ENCODE assay signal across 8 cellular contexts in genomic region chr1:56644941-56645662, GRCh38. TPM values are rescaled to one million over a fixed set of nuclear protein-coding genes. Genes with fewer than 3 reads are reported as not detected.
DNase-seq lines count a peak whose midpoint lies in the region; ATAC-seq and TF ChIP-seq lines count a peak whose summit lies in the region.

Gene PRKAA2, plus strand, starts transcription at chr1:56645314. Its CDS starts 74 bp downstream, at chr1:56645388.

- intact Hi-C loops in colonic mucosa (cut with DNase I): no loop called here

- DNase-seq in NCI-H748 treated with DMSO at 0.1 percent for 48 hours (lab: John Stamatoyannopoulos, UW): peak; percentile 33
- DNase-seq in colonic mucosa: peak; percentile 34
- DNase-seq in left lobe of liver (ENCODE audit: low spot score): peak; percentile 48
- no peak for DNase-seq in DMS153 treated with DMSO at 0.1 percent for 48 hours (lab: John Stamatoyannopoulos, UW; ENCODE audit: unreplicated experiment)
- no peak for DNase-seq in HUDEP-2 (lab: John Stamatoyannopoulos, UW; ENCODE audit: unreplicated experiment in 76 of 76)

- H3K4me3 ChIP-seq in BLaER1 (peak within 1 kb of the TSS; percentile 78), colonic mucosa (peak within 1 kb of the TSS; percentile 54)

- H3K4me1 Mint-ChIP-seq in stimulated activated naive CD8-positive, alpha-beta T cell treated with anti-CD3 and anti-CD28 coated beads, Interleukin-15, Interleukin-2, amounts not matched to agents 100 ng/mL and 50 ng/mL, for 24 hours (ENCODE audit: low read depth): peaks cover 10% of the 10 kb centered on the region

- H3K4me1 ChIP-seq in BLaER1 (peaks cover 15% of the 10 kb centered on the region), colonic mucosa (no peaks in the 10 kb centered on the region)

- H4K20me1 ChIP-seq in BLaER1: no peaks in the 10 kb centered on the region

- no peak for TF ChIP-seq CTCF in colonic mucosa (IDR thresholded peaks at IDR 0.05)

- ATAC-seq in GM19438 (IDR thresholded peaks at IDR 0.05; ENCODE audit: low read depth, unreplicated experiment): peak; percentile 62
- peak; percentile 85 for ATAC-seq in left lobe of liver

- no peaks in the 10 kb centered on the region for H3K9me3 Mint-ChIP-seq in stimulated activated naive CD8-positive, alpha-beta T cell treated with anti-CD3 and anti-CD28 coated beads, Interleukin-15, Interleukin-2, amounts not matched to agents 100 ng/mL and 50 ng/mL, for 24 hours

- peak within 1 kb of the TSS; percentile 57 for H3K4me3 Mint-ChIP-seq in stimulated activated naive CD8-positive, alpha-beta T cell treated with anti-CD3 and anti-CD28 coated beads, Interleukin-15, Interleukin-2, amounts not matched to agents 100 ng/mL and 50 ng/mL, for 24 hours

- H3K27me3 ChIP-seq in BLaER1 (peaks cover 30% of the 10 kb centered on the region), colonic mucosa (no peaks in the 10 kb centered on the region)

- H3K9me3 ChIP-seq in BLaER1 (no peaks in the 10 kb centered on the region), colonic mucosa (no peaks in the 10 kb centered on the region)

- H3K27ac Mint-ChIP-seq in stimulated activated naive CD8-positive, alpha-beta T cell treated with anti-CD3 and anti-CD28 coated beads, Interleukin-15, Interleukin-2, amounts not matched to agents 100 ng/mL and 50 ng/mL, for 24 hours: no peak within 1 kb of the TSS

- H3K27ac ChIP-seq in BLaER1 (0 out of 2 replicates have a peak within 1 kb of the TSS, but pooled peaks have one; percentile 52), colonic mucosa (peak within 1 kb of the TSS; percentile 56)

- H3K36me3 ChIP-seq in BLaER1 (no peaks in the 10 kb centered on the region), colonic mucosa (no peaks in the 10 kb centered on the region)

- H3K9ac ChIP-seq in BLaER1 (peak within 1 kb of the TSS; percentile 69), colonic mucosa (ENCODE audit: low read depth in 2 of 2, low read length in 2 of 2) (peak within 1 kb of the TSS in 1 of 2 donors; percentile 39)

- H3K36me3 Mint-ChIP-seq in stimulated activated naive CD8-positive, alpha-beta T cell treated with anti-CD3 and anti-CD28 coated beads, Interleukin-15, Interleukin-2, amounts not matched to agents 100 ng/mL and 50 ng/mL, for 24 hours (ENCODE audit: low read depth): peaks cover 3% of the 10 kb centered on the region

- H3K4me2 ChIP-seq in BLaER1: peak within 1 kb of the TSS; percentile 93

- H3K27me3 Mint-ChIP-seq in stimulated activated naive CD8-positive, alpha-beta T cell treated with anti-CD3 and anti-CD28 coated beads, Interleukin-15, Interleukin-2, amounts not matched to agents 100 ng/mL and 50 ng/mL, for 24 hours: peaks cover 69% of the 10 kb centered on the region

RNA-seq across cellular contexts. Expression of gene PRKAA2, which starts in this region (rescaled TPM):
- total RNA-seq in colonic mucosa: 1 to 10 TPM; 1.6 to 6.8 TPM
- total RNA-seq in left lobe of liver: 0.40 TPM

Comparison
In these comparisons a context has a peak if more than half of its experiments do, and no peak if none do; other contexts are left out.
1. Peak in DNase-seq and ATAC-seq in left lobe of liver; RNA of the gene not detected or under 1 TPM.
2. DNase-seq: peak in NCI-H748 treated with DMSO at 0.1 percent for 48 hours (single experiment) and colonic mucosa (single experiment); none in DMS153 treated with DMSO at 0.1 percent for 48 hours (single experiment) and HUDEP-2 (0 of 76).